In genomic region chr6:43575105-43575771, GRCh38 we compare ENCODE assay signal across 8 cellular contexts. TPM values are rescaled to one million over a fixed set of nuclear protein-coding genes. Genes with fewer than 3 reads are reported as not detected.
A peak's percentile ranks its signal among the peaks of the same experiment; 100 is the strongest.
DNase-seq lines count a peak whose midpoint lies in the region; ATAC-seq and TF ChIP-seq lines count a peak whose summit lies in the region.

No MANE protein-coding gene starts in this region.

- ATAC-seq in GM19438 (IDR thresholded peaks at IDR 0.05; ENCODE audit: low read depth, unreplicated experiment) (peak; percentile 8), GM18519 (IDR thresholded peaks at IDR 0.05; ENCODE audit: low FRiP score, unreplicated experiment) (no peak)

- H4K20me1 ChIP-seq in Karpas-422 (ENCODE audit: insufficient read depth, low read depth, low read length) (no peaks in the 10 kb centered on the region), neural progenitor cell (ENCODE audit: low read depth) (peaks cover 12% of the 10 kb centered on the region)

- peak overlapping the region; percentile 99 for H3K4me3 Mint-ChIP-seq in neural progenitor cell

- peak overlapping the region; percentile 88; the same call in 1 of the 2 replicates for H2AFZ ChIP-seq in Karpas-422 (ENCODE audit: low read length)
- H2AFZ ChIP-seq in neural progenitor cell (replicated peaks): peak overlapping the region; percentile 89

- peaks cover 34% of the 10 kb centered on the region for H3K4me1 Mint-ChIP-seq in neural progenitor cell

- no peaks in the 10 kb centered on the region for H3K9me2 ChIP-seq in Karpas-422 (replicated peaks; ENCODE audit: insufficient read depth, low read length)

- no peak for TF ChIP-seq CTCF in BJ (IDR thresholded peaks at IDR 0.05; ENCODE audit: insufficient read depth, low read depth, low read length)
- TF ChIP-seq CTCF in WERI-Rb-1 (IDR thresholded peaks at IDR 0.05; ENCODE audit: low read depth, low read length): no peak
- no peak for TF ChIP-seq CTCF in fibroblast of villous mesenchyme (IDR thresholded peaks at IDR 0.05; ENCODE audit: insufficient read depth, low read depth, low read length)
- TF ChIP-seq CTCF in neural progenitor cell (IDR thresholded peaks at IDR 0.05): no peak

- DNase-seq in BJ (ENCODE audit: low read depth): no peak
- peak; percentile 68 for DNase-seq in Karpas-422
- peak; percentile 62 for DNase-seq in WERI-Rb-1
- peak; percentile 41 for DNase-seq in fibroblast of villous mesenchyme (ENCODE audit: low read depth)
- peak; percentile 73 for DNase-seq in neural progenitor cell (ENCODE audit: low spot score)
- DNase-seq in NCI-H128 (lab: John Stamatoyannopoulos, UW; ENCODE audit: unreplicated experiment): no peak

- H3K27ac ChIP-seq in Karpas-422 (ENCODE audit: low read length) (peak overlapping the region; percentile 53), WERI-Rb-1 (peak overlapping the region; percentile 92), neural progenitor cell (peak overlapping the region; percentile 66)

- H3K9ac ChIP-seq in Karpas-422 (ENCODE audit: low read length): peak overlapping the region; percentile 86
- H3K9ac ChIP-seq in neural progenitor cell: peak overlapping the region; percentile 42

- peak overlapping the region; percentile 1 for H3K27ac Mint-ChIP-seq in neural progenitor cell

- H3K36me3 ChIP-seq in BJ (ENCODE audit: control insufficient read depth, insufficient read depth, low read length) (peaks cover 4% of the 10 kb centered on the region; the same call in 1 of the 2 replicates), Karpas-422 (ENCODE audit: insufficient read depth, low read length) (peaks cover 30% of the 10 kb centered on the region), WERI-Rb-1 (peaks cover 59% of the 10 kb centered on the region), neural progenitor cell (peaks cover 21% of the 10 kb centered on the region)

- H3K27me3 ChIP-seq in BJ (ENCODE audit: control insufficient read depth, insufficient read depth, low read length): no peaks in the 10 kb centered on the region
- no peaks in the 10 kb centered on the region for H3K27me3 ChIP-seq in Karpas-422 (ENCODE audit: low read length)
- no peaks in the 10 kb centered on the region for H3K27me3 ChIP-seq in WERI-Rb-1 (ENCODE audit: insufficient read depth, low read depth, severe bottlenecking)
- H3K27me3 ChIP-seq in neural progenitor cell: no peaks in the 10 kb centered on the region

- peaks cover 2% of the 10 kb centered on the region for H3K27me3 Mint-ChIP-seq in neural progenitor cell (ENCODE audit: insufficient read depth, low read depth)

- peaks cover 30% of the 10 kb centered on the region for H3F3A ChIP-seq in neural progenitor cell (ENCODE audit: low read depth)

- no peaks in the 10 kb centered on the region for H3K9me3 Mint-ChIP-seq in neural progenitor cell

- H3K4me1 ChIP-seq in Karpas-422 (ENCODE audit: low read length) (peaks cover 27% of the 10 kb centered on the region), neural progenitor cell (peaks cover 20% of the 10 kb centered on the region)

- H3K9me3 ChIP-seq in Karpas-422 (ENCODE audit: low read length): no peaks in the 10 kb centered on the region
- no peaks in the 10 kb centered on the region for H3K9me3 ChIP-seq in WERI-Rb-1 (ENCODE audit: severe bottlenecking)
- no peaks in the 10 kb centered on the region for H3K9me3 ChIP-seq in neural progenitor cell (ENCODE audit: low read depth)

- CTCF ChIA-PET in BJ (lab: Yijun Ruan, JAX): no interaction called here

- H3K4me2 ChIP-seq in Karpas-422 (ENCODE audit: low read depth, low read length, poor library complexity, severe bottlenecking) (peak overlapping the region; percentile 76), neural progenitor cell (peak overlapping the region; percentile 95)

- H3K79me2 ChIP-seq in Karpas-422 (ENCODE audit: low read length) (peaks cover 66% of the 10 kb centered on the region), neural progenitor cell (ENCODE audit: low read depth) (peaks cover 80% of the 10 kb centered on the region)

- POLR2A ChIA-PET in BJ (lab: Charles Lee): interaction anchor here (0.7 kb wide), 1 partner anchor 393 kb away, joined by 22 read pairs; the partner anchor contains the start of gene CUL9

- H3K36me3 Mint-ChIP-seq in neural progenitor cell: peaks cover 11% of the 10 kb centered on the region

- H3K4me3 ChIP-seq in BJ (ENCODE audit: low read depth, low read length) (peak overlapping the region; percentile 96), Karpas-422 (ENCODE audit: low read length) (peak overlapping the region; percentile 77), WERI-Rb-1 (ENCODE audit: low read depth, low read length) (peak overlapping the region; percentile 78), fibroblast of villous mesenchyme (ENCODE audit: low read depth, low read length) (peak overlapping the region; percentile 97), neural progenitor cell (peak overlapping the region; percentile 84)

RNA-seq across cellular contexts. Expression of gene XPO5, which starts 0.6 kb away (rescaled TPM):
- polyA plus RNA-seq in BJ (2011; rRNA removed): 28.0 and 37.7 TPM in 2 replicates
- polyA minus RNA-seq in BJ (2011; rRNA and poly(A)+ RNA removed): 32.5 and 51.2 TPM in 2 replicates
- 57.9 and 61.2 TPM in 2 replicates for total RNA-seq in Karpas-422 (2014; rRNA removed; shearing (Covaris generic); ENCODE audit: low replicate concordance)
- total RNA-seq in fibroblast of villous mesenchyme: 28.0 and 43.2 TPM in 2 replicates
- 62.5 and 65.0 TPM in 2 replicates for total RNA-seq in neural progenitor cell (ENCODE audit: low replicate concordance)

RNA-seq across cellular contexts. Expression of gene POLH, which starts 0.7 kb away (rescaled TPM):
- 19.6 and 26.8 TPM in 2 replicates for polyA plus RNA-seq in BJ (2011; rRNA removed)
- 15.6 and 21.8 TPM in 2 replicates for polyA minus RNA-seq in BJ (2011; rRNA and poly(A)+ RNA removed)
- 10.3 and 15.4 TPM in 2 replicates for total RNA-seq in Karpas-422 (2014; rRNA removed; shearing (Covaris generic); ENCODE audit: low replicate concordance)
- 20.0 and 40.6 TPM in 2 replicates for total RNA-seq in fibroblast of villous mesenchyme
- 10.7 and 17.0 TPM in 2 replicates for total RNA-seq in neural progenitor cell (ENCODE audit: low replicate concordance)

RNA-seq across cellular contexts. Expression of gene GTPBP2, which starts 53.8 kb away (rescaled TPM):
- 107 and 148 TPM in 2 replicates for polyA plus RNA-seq in BJ (2011; rRNA removed)
- 79.8 and 111 TPM in 2 replicates for polyA minus RNA-seq in BJ (2011; rRNA and poly(A)+ RNA removed)
- 70.3 and 72.3 TPM in 2 replicates for total RNA-seq in Karpas-422 (2014; rRNA removed; shearing (Covaris generic); ENCODE audit: low replicate concordance)
- total RNA-seq in fibroblast of villous mesenchyme (50.1 and 69.9 TPM in 2 replicates), neural progenitor cell (ENCODE audit: low replicate concordance) (45.5 and 77.1 TPM in 2 replicates)

RNA-seq across cellular contexts. Expression of gene POLR1C, which starts 58.3 kb away (rescaled TPM):
- polyA plus RNA-seq in BJ (2011; rRNA removed): 37.5 and 41.5 TPM in 2 replicates
- polyA minus RNA-seq in BJ (2011; rRNA and poly(A)+ RNA removed): 12.6 and 25.1 TPM in 2 replicates
- 50.0 and 59.4 TPM in 2 replicates for total RNA-seq in Karpas-422 (2014; rRNA removed; shearing (Covaris generic); ENCODE audit: low replicate concordance)
- total RNA-seq in fibroblast of villous mesenchyme (28.5 and 35.8 TPM in 2 replicates), neural progenitor cell (ENCODE audit: low replicate concordance) (23.2 and 24.4 TPM in 2 replicates)

RNA-seq across cellular contexts. Expression of gene YIPF3, which starts 58.5 kb away (rescaled TPM):
- 291 and 355 TPM in 2 replicates for polyA plus RNA-seq in BJ (2011; rRNA removed)
- polyA minus RNA-seq in BJ (2011; rRNA and poly(A)+ RNA removed): 242 and 409 TPM in 2 replicates
- total RNA-seq in Karpas-422 (2014; rRNA removed; shearing (Covaris generic); ENCODE audit: low replicate concordance): 50.3 and 66.7 TPM in 2 replicates
- total RNA-seq in fibroblast of villous mesenchyme (57.3 and 92.8 TPM in 2 replicates), neural progenitor cell (ENCODE audit: low replicate concordance) (102 and 117 TPM in 2 replicates)

Comparison
In these comparisons a context has a peak if more than half of its experiments do, and no peak if none do; other contexts are left out.
1. DNase-seq: peak in Karpas-422 (single experiment), WERI-Rb-1 (single experiment), fibroblast of villous mesenchyme (single experiment) and neural progenitor cell (single experiment); none in BJ (single experiment) and NCI-H128 (single experiment).
2. Peak in every context shown above with its lines, with median percentiles within 50 percentile points of each other: H3K4me3 ChIP-seq and H3K27ac ChIP-seq.